ENCODE assay signal across 8 cellular contexts in genomic region chr1:53947172-53947835, GRCh38. TPM values are rescaled to one million over a fixed set of nuclear protein-coding genes. Genes with fewer than 3 reads are reported as not detected.
DNase-seq lines count a peak whose midpoint lies in the region; ATAC-seq and TF ChIP-seq lines count a peak whose summit lies in the region.

No MANE protein-coding gene starts in this region.

- peaks cover 3% of the 10 kb centered on the region for H3K4me1 ChIP-seq in colonic mucosa

- no peaks in the 10 kb centered on the region for H3K36me3 ChIP-seq in colonic mucosa

- no peaks in the 10 kb centered on the region for H3K9me3 Mint-ChIP-seq in nephron progenitor cell

- no peaks in the 10 kb centered on the region for H3K27me3 ChIP-seq in colonic mucosa

- peak overlapping the region; percentile 83 for H3K4me3 ChIP-seq in LNCaP clone FGC (ENCODE audit: low read depth, low read length)
- H3K4me3 ChIP-seq in colonic mucosa: peak overlapping the region; percentile 73

- DNase-seq in LNCaP clone FGC (ENCODE audit: low read depth): no peak
- no peak for DNase-seq in colonic mucosa
- no peak for DNase-seq in nephron progenitor cell
- no peak for DNase-seq in NCI-H2081 treated with DMSO at 0.1 percent for 48 hours (lab: John Stamatoyannopoulos, UW)
- no peak for DNase-seq in Ammon's horn (ENCODE audit: low spot score)
- no peak for DNase-seq in cortex of kidney (lab: John Stamatoyannopoulos, UW)

- H3K4me1 Mint-ChIP-seq in nephron progenitor cell: peaks cover 74% of the 10 kb centered on the region

- TF ChIP-seq CTCF in C4-2B (conservative IDR thresholded peaks at IDR 0.05) (no peak), LNCaP clone FGC (IDR thresholded peaks at IDR 0.05; ENCODE audit: control insufficient read depth, extremely low read depth, insufficient read depth) (no peak), colonic mucosa (IDR thresholded peaks at IDR 0.05) (no peak), nephron progenitor cell (IDR thresholded peaks at IDR 0.05) (no peak)

- H3K27ac Mint-ChIP-seq in nephron progenitor cell: peak overlapping the region; percentile 93

- H3K27me3 Mint-ChIP-seq in nephron progenitor cell (ENCODE audit: low read depth, poor library complexity): no peaks in the 10 kb centered on the region

- no peaks in the 10 kb centered on the region for H3K9me3 ChIP-seq in colonic mucosa

- peaks cover 22% of the 10 kb centered on the region for H3K36me3 Mint-ChIP-seq in nephron progenitor cell (ENCODE audit: low read depth)

- no peak for ATAC-seq in GM18867 (IDR thresholded peaks at IDR 0.05; ENCODE audit: unreplicated experiment)

- intact Hi-C loops in colonic mucosa (cut with DNase I): loop anchor here (5.0 kb wide), 1 partner anchor 70 kb away; no protein-coding TSS in a partner anchor

- H3K4me3 Mint-ChIP-seq in nephron progenitor cell: peak overlapping the region; percentile 94

- peak overlapping the region; percentile 61 to 78 for H3K9ac ChIP-seq in colonic mucosa (ENCODE audit: low read depth in 2 of 2, low read length in 2 of 2)

- H3K27ac ChIP-seq in C4-2B (peak overlapping the region; percentile 79), colonic mucosa (no peak overlapping the region)

RNA-seq across cellular contexts. Expression of gene LRRC42, which starts 1.2 kb away (rescaled TPM):
- 10 to 100 TPM; 23.2 to 24.8 TPM for total RNA-seq in colonic mucosa

RNA-seq across cellular contexts. Expression of gene IFT25, which starts 1.8 kb away (rescaled TPM):
- total RNA-seq in colonic mucosa: 10 to 100 TPM; 15.1 to 17.5 TPM

RNA-seq across cellular contexts. Expression of gene DIO1, which starts 53.3 kb away (rescaled TPM):
- total RNA-seq in colonic mucosa: under 1 TPM in 1 of 2 donors, not detected in 1; 0.32 TPM

RNA-seq across cellular contexts. Expression of gene YIPF1, which starts 57.7 kb away (rescaled TPM):
- total RNA-seq in colonic mucosa: 10 to 100 TPM; 30.4 to 35.3 TPM
